Comparison of ENCODE assay signal across 1 cellular context in the genomic region with DNA sequence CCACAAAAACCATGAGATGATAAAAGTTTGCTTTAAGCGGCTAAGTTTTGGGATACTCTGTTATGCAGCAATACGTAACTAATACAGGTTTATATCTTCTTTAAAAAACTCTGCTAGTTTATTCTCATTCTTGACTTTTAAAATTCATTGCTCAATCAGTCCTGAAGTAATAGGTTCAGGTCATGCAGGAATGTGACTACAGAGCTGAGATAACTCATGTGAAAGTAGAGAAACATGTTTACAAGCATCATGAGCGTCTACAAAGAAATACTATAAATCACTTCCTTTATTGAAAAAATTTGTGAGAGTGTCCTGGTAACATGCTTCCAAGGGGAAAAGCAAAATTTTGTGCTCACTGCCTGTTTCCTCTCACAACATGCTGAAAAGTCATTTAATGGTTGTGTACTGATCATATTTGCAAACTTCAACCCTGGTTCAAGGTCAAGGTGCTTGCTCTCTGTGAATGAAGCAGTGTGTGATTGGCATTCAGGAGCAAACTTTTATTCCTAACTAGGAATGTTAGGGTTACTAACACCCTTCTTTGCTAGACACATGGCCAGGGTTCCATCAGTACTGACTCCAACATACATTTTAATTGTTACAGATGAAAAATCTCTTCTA.
TF ChIP-seq lines count a peak whose summit lies in the region.

No MANE protein-coding gene starts in this region.

TF ChIP-seq in HCT116, 20 proteins besides CTCF, POLR2A, EP300 and RAD21:
- TF ChIP-seq FOSL1 (IDR thresholded peaks at IDR 0.05; ENCODE audit: low read depth) (no peak), EZH2 (IDR thresholded peaks at IDR 0.05) (no peak), CBX3 (IDR thresholded peaks at IDR 0.05; ENCODE audit: low read depth) (no peak)
